13 cellular contexts compared by ENCODE assay signal in the genomic region with DNA sequence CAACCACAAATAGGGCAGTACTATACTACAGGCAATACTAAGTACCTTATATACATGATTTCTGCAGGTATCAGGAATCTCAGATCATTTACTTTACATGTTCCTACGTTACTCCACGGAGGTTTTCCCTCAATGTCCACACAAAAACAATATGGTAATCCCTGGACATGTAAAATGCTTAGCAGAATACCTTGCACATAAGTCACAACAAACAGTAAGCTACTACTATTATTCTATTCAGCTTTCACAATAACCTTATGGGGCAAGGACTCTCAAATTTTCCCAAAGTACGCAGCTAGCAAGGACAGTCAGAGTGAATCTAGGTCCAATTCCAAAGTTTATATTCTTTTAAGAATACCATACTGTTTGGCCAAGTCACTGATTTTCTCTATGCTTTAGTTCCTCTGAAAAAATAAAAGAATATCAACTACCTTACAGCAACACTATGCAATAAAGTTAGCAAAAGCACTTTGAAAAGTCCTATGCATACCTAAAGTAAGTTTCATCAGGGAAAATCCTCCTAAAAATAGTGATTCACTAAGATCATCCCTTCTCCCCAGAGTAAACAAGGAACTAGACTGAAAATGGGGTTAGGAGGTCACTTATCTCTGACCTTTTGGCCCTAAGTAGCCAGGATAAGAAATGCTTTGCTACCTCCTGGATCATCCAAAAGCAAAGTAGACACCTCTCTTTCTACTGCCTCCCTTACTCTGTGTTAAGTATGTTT.
A peak's percentile ranks its signal among the peaks of the same experiment; 100 is the strongest.
DNase-seq lines count a peak whose midpoint lies in the region; ATAC-seq, FAIRE-seq and TF ChIP-seq lines count a peak whose summit lies in the region.
"Had no signal": no experiment of that assay in that cellular context is flagged by ENCODE, and none has a peak within 500 bp of the region (broad histone marks: within the 10 kb centered on the region; RNA-seq: fewer than 3 reads in every experiment).

No MANE protein-coding gene starts in this region.

- peaks cover 54% of the 10 kb centered on the region for H3K4me1 ChIP-seq in BLaER1

- H3K27ac Mint-ChIP-seq in endothelial cell (ENCODE audit: unreplicated experiment) (peak overlapping the region; percentile 80), natural killer cell (peak overlapping the region; percentile 94 to 95)

- H3K27me3 ChIP-seq in BLaER1 = no peaks in the 10 kb centered on the region

- H3K4me3 Mint-ChIP-seq in endothelial cell (ENCODE audit: unreplicated experiment) = no peak overlapping the region
- H3K4me3 Mint-ChIP-seq in natural killer cell = no peak overlapping the region
- H3K4me3 Mint-ChIP-seq: stimulated activated naive B cell treated with anti-CD40 and anti-IgM and Interleukin-4, amounts not matched to agents 10 μg/mL and 1 μg/mL and 100 μg/mL, for 72 hours had no signal

- H3K27ac ChIP-seq in BLaER1 = no peak overlapping the region
- H3K27ac ChIP-seq: C4-2B had no signal

- peaks cover 3% of the 10 kb centered on the region for H3K27me3 Mint-ChIP-seq in endothelial cell (ENCODE audit: unreplicated experiment)
- no peaks in the 10 kb centered on the region for H3K27me3 Mint-ChIP-seq in natural killer cell (ENCODE audit: low read depth in 2 of 2)
- H3K27me3 Mint-ChIP-seq: stimulated activated naive B cell treated with anti-CD40 and anti-IgM and Interleukin-4, amounts not matched to agents 10 μg/mL and 1 μg/mL and 100 μg/mL, for 72 hours had no signal

- TF ChIP-seq CTCF in endothelial cell (IDR thresholded peaks at IDR 0.05; ENCODE audit: unreplicated experiment) = no peak
- no peak for TF ChIP-seq CTCF in natural killer cell (IDR thresholded peaks at IDR 0.05)

- H3K4me1 Mint-ChIP-seq in endothelial cell (ENCODE audit: unreplicated experiment) (peaks cover 45% of the 10 kb centered on the region), natural killer cell (peaks cover 70 to 71% of the 10 kb centered on the region in 2 donors)

- ATAC-seq in natural killer cell (no peak), HG03025 (IDR thresholded peaks at IDR 0.05; ENCODE audit: low FRiP score, unreplicated experiment) (no peak), HG02642 (IDR thresholded peaks at IDR 0.05; ENCODE audit: poor library complexity, unreplicated experiment) (no peak)

- DNase-seq in RCC 7860 (ENCODE audit: low spot score) (peak; percentile 33), endothelial cell (ENCODE audit: low spot score) (no peak), natural killer cell (no peak), COR-L47 (lab: John Stamatoyannopoulos, UW) (no peak)
- no peak for DNase-seq in central memory CD4-positive, alpha-beta T cell
- DNase-seq: activated CD8-positive, alpha-beta memory T cell treated with anti-CD3 and anti-CD28 coated beads for 24 hours; NCI-H446 treated with DMSO at 0.1 percent for 48 hours; stimulated activated CD4-positive, alpha-beta T cell treated with anti-CD3 and anti-CD28 coated beads, Interleukin-12 subunit alpha, Interleukin-12 subunit beta, amount 100 ng/mL, for 4 hours; stimulated activated naive B cell treated with anti-CD40 and anti-IgM and Interleukin-4, amounts not matched to agents 10 μg/mL and 1 μg/mL and 100 μg/mL, for 72 hours had no signal

- peak overlapping the region; percentile 56 for H3K4me2 ChIP-seq in BLaER1

- H3K9me3 Mint-ChIP-seq in endothelial cell (ENCODE audit: unreplicated experiment) (no peaks in the 10 kb centered on the region), natural killer cell (no peaks in the 10 kb centered on the region)
- H3K9me3 Mint-ChIP-seq: stimulated activated naive B cell treated with anti-CD40 and anti-IgM and Interleukin-4, amounts not matched to agents 10 μg/mL and 1 μg/mL and 100 μg/mL, for 72 hours had no signal

- peaks cover 93% of the 10 kb centered on the region for H4K20me1 ChIP-seq in BLaER1

- H3K9me3 ChIP-seq in BLaER1 = no peaks in the 10 kb centered on the region

- intact Hi-C loops in natural killer cell (cut with micrococcal nuclease) = no loop called here

- H3K36me3 ChIP-seq in BLaER1 = peaks cover 38% of the 10 kb centered on the region

- no peak overlapping the region for H3K4me3 ChIP-seq in BLaER1

- H3K36me3 Mint-ChIP-seq in endothelial cell (ENCODE audit: low read depth, unreplicated experiment) (peaks cover 20% of the 10 kb centered on the region), natural killer cell (no peaks in the 10 kb centered on the region)

- FAIRE-seq in RCC 7860 (lab: Jason Lieb, UNC) = no peak

- no peak overlapping the region for H3K9ac ChIP-seq in BLaER1
